In the genomic region with DNA sequence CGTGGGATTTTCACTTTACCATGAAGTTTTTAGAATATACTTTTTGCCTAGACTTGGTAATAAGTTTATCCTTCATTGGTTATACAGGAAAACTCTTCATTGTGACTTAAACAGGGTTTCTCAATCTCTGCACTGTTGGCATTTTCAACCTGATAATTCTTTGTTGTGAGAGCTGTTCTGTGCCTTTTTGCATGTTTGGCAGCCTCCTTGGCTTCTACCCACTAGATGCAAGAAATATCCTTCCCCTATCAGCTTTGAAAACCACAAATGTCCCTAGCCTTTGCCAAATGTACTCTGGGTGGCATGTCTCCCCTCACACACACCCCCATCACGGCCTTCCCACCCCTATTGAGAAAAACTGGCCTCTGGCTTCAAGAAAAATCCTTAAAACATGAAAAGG, we compare ENCODE assay signal across 27 cellular contexts.
A peak's percentile ranks its signal among the peaks of the same experiment; 100 is the strongest.
DNase-seq lines count a peak whose midpoint lies in the region; ATAC-seq, FAIRE-seq and TF ChIP-seq lines count a peak whose summit lies in the region.
"Had no signal": no experiment of that assay in that cellular context is flagged by ENCODE, and none has a peak within 500 bp of the region (broad histone marks: within the 10 kb centered on the region; RNA-seq: fewer than 3 reads in every experiment).

No MANE protein-coding gene starts in this region.

- no peak for TF ChIP-seq CTCF in OCI-LY3 (IDR thresholded peaks at IDR 0.05; ENCODE audit: low read depth, low read length)
- no peak for TF ChIP-seq CTCF in astrocyte (IDR thresholded peaks at IDR 0.05; ENCODE audit: insufficient read depth, low read depth, low read length)
- no peak for TF ChIP-seq CTCF in thyroid gland (IDR thresholded peaks at IDR 0.05)

- H3K27me3 ChIP-seq in OCI-LY3 (ENCODE audit: low read depth, low read length) (no peaks in the 10 kb centered on the region), astrocyte (ENCODE audit: insufficient read depth, low read length) (no peaks in the 10 kb centered on the region), thyroid gland (no peaks in the 10 kb centered on the region)
- H3K27me3 ChIP-seq: MG63 had no signal

- H3K27me3 Mint-ChIP-seq in astrocyte (ENCODE audit: low read depth, unreplicated experiment): no peaks in the 10 kb centered on the region

- H3K36me3 ChIP-seq in OCI-LY3 (replicated peaks; ENCODE audit: low read depth, low read length) (no peaks in the 10 kb centered on the region), astrocyte (ENCODE audit: insufficient read depth, low read length) (no peaks in the 10 kb centered on the region), thyroid gland (no peaks in the 10 kb centered on the region)
- H3K36me3 ChIP-seq: MG63 had no signal

- FAIRE-seq in astrocyte (lab: Jason Lieb, UNC): no peak
- FAIRE-seq: A204.1, GM12878 had no signal

- H4K20me1 ChIP-seq in OCI-LY3 (ENCODE audit: insufficient read depth, low read length) (no peaks in the 10 kb centered on the region), astrocyte (ENCODE audit: insufficient read depth, low read length) (no peaks in the 10 kb centered on the region)

- H3K4me1 ChIP-seq in OCI-LY3 (ENCODE audit: low read length): peaks cover 51% of the 10 kb centered on the region
- peaks cover 6% of the 10 kb centered on the region for H3K4me1 ChIP-seq in astrocyte (ENCODE audit: insufficient read depth, low read length)
- H3K4me1 ChIP-seq in thyroid gland: no peaks in the 10 kb centered on the region

- no peak overlapping the region for H3K4me3 Mint-ChIP-seq in astrocyte (ENCODE audit: unreplicated experiment)
- no peak overlapping the region for H3K4me3 Mint-ChIP-seq in stimulated activated effector memory CD8-positive, alpha-beta T cell treated with anti-CD3 and anti-CD28 coated beads, Interleukin-12 subunit alpha, Interleukin-12 subunit beta, amount 100 ng/mL, for 72 hours
- H3K4me3 Mint-ChIP-seq: CD8-positive, alpha-beta T cell; GM23338; H9 had no signal

- ATAC-seq in stimulated activated effector memory CD8-positive, alpha-beta T cell treated with anti-CD3 and anti-CD28 coated beads, Interleukin-12 subunit alpha, Interleukin-12 subunit beta, amount 100 ng/mL, for 72 hours: no peak
- ATAC-seq: CD8-positive, alpha-beta T cell; GM12878; GM23338 had no signal

- H3K4me1 Mint-ChIP-seq in astrocyte (ENCODE audit: low read depth, unreplicated experiment): peaks cover 15% of the 10 kb centered on the region
- H3K4me1 Mint-ChIP-seq in stimulated activated effector memory CD8-positive, alpha-beta T cell treated with anti-CD3 and anti-CD28 coated beads, Interleukin-12 subunit alpha, Interleukin-12 subunit beta, amount 100 ng/mL, for 72 hours: peaks cover 13% of the 10 kb centered on the region

- DNase-seq in astrocyte (ENCODE audit: low read depth) (peak; percentile 12), fibroblast of peridontal ligament (ENCODE audit: extremely low read depth) (peak; percentile 34), thyroid gland (no peak), COR-L47 (lab: John Stamatoyannopoulos, UW) (no peak), NCI-H526 treated with DMSO at 0.1 percent for 48 hours (lab: John Stamatoyannopoulos, UW) (no peak)
- DNase-seq in stimulated activated effector memory CD8-positive, alpha-beta T cell treated with anti-CD3 and anti-CD28 coated beads, Interleukin-12 subunit alpha, Interleukin-12 subunit beta, amount 100 ng/mL, for 72 hours (ENCODE audit: low spot score in 2 of 2): no peak
- DNase-seq: C1 segment of cervical spinal cord; CD8-positive, alpha-beta T cell; DMS 273 treated with DMSO at 0.1 percent for 48 hours; DMS79; EL; GDM1; H9; KG1; MG63; NCI-H1105 treated with DMSO at 0.1 percent for 48 hours; NCI-H146; NCI-H1930; NCI-H2107; NCI-H446 treated with DMSO at 0.1 percent for 48 hours; NCI-H526; Right ventricle myocardium superior; RPMI8226 had no signal

- H3K27ac Mint-ChIP-seq in astrocyte (ENCODE audit: unreplicated experiment): no peak overlapping the region
- peak overlapping the region; percentile 18 for H3K27ac Mint-ChIP-seq in stimulated activated effector memory CD8-positive, alpha-beta T cell treated with anti-CD3 and anti-CD28 coated beads, Interleukin-12 subunit alpha, Interleukin-12 subunit beta, amount 100 ng/mL, for 72 hours
- H3K27ac Mint-ChIP-seq: CD8-positive, alpha-beta T cell; GM23338; H9 had no signal

- peak overlapping the region; percentile 4; the same call in 1 of the 2 replicates for H3K9ac ChIP-seq in OCI-LY3 (ENCODE audit: low read length)
- H3K9ac ChIP-seq in astrocyte (ENCODE audit: low read length): no peak overlapping the region

- 76 to 86% methylated on average over 2 of the region's 2 CpGs for WGBS in thyroid gland, 2 donors

- TF ChIP-seq POLR2A in thyroid gland (IDR thresholded peaks at IDR 0.05): no peak

- no peaks in the 10 kb centered on the region for H3K36me3 Mint-ChIP-seq in astrocyte (ENCODE audit: low read depth, unreplicated experiment)
- H3K36me3 Mint-ChIP-seq in stimulated activated effector memory CD8-positive, alpha-beta T cell treated with anti-CD3 and anti-CD28 coated beads, Interleukin-12 subunit alpha, Interleukin-12 subunit beta, amount 100 ng/mL, for 72 hours: no peaks in the 10 kb centered on the region
- H3K36me3 Mint-ChIP-seq: CD8-positive, alpha-beta T cell had no signal

- H2AFZ ChIP-seq in OCI-LY3 (ENCODE audit: low read depth, low read length) (no peak overlapping the region), astrocyte (ENCODE audit: low read depth, low read length) (no peak overlapping the region)
- H2AFZ ChIP-seq: GM23338 had no signal

- H3K27ac ChIP-seq in OCI-LY3 (ENCODE audit: low read length) (peak overlapping the region; percentile 52), astrocyte (ENCODE audit: low read depth, low read length) (no peak overlapping the region), thyroid gland (no peak overlapping the region)

- H3K4me2 ChIP-seq in OCI-LY3 (ENCODE audit: low read length): peak overlapping the region; percentile 73
- no peak overlapping the region for H3K4me2 ChIP-seq in astrocyte (ENCODE audit: low read length)
- H3K4me2 ChIP-seq: GM23338 had no signal

- H3K9me3 Mint-ChIP-seq in astrocyte (ENCODE audit: unreplicated experiment): peaks cover 6% of the 10 kb centered on the region
- H3K9me3 Mint-ChIP-seq in stimulated activated effector memory CD8-positive, alpha-beta T cell treated with anti-CD3 and anti-CD28 coated beads, Interleukin-12 subunit alpha, Interleukin-12 subunit beta, amount 100 ng/mL, for 72 hours: no peaks in the 10 kb centered on the region
- H3K9me3 Mint-ChIP-seq: CD8-positive, alpha-beta T cell had no signal

- H3K4me3 ChIP-seq in OCI-LY3 (ENCODE audit: low read length): peak overlapping the region; percentile 25; the same call in 1 of the 2 replicates
- no peak overlapping the region for H3K4me3 ChIP-seq in astrocyte (ENCODE audit: insufficient read depth, low read depth, low read length)
- H3K4me3 ChIP-seq in thyroid gland (replicated peaks in 1 of 3): no peak overlapping the region
- H3K4me3 ChIP-seq: GM12878, GM23338, MG63 had no signal

- intact Hi-C loops in thyroid gland (cut with DNase I): no loop called here

- H3K9me3 ChIP-seq in OCI-LY3 (ENCODE audit: insufficient read depth, low read length) (no peaks in the 10 kb centered on the region), astrocyte (ENCODE audit: insufficient read depth, low read depth, low read length) (no peaks in the 10 kb centered on the region), thyroid gland (no peaks in the 10 kb centered on the region)
- H3K9me3 ChIP-seq: MG63 had no signal

- H3K79me2 ChIP-seq in OCI-LY3 (ENCODE audit: low read length) (no peaks in the 10 kb centered on the region), astrocyte (ENCODE audit: insufficient read depth, low read length) (no peaks in the 10 kb centered on the region)

Comparison
In these comparisons a context has a peak if more than half of its experiments do, and no peak if none do; other contexts are left out.
1. DNase-seq: peak in astrocyte (single experiment) and fibroblast of peridontal ligament (single experiment); none in stimulated activated effector memory CD8-positive, alpha-beta T cell treated with anti-CD3 and anti-CD28 coated beads, Interleukin-12 subunit alpha, Interleukin-12 subunit beta, amount 100 ng/mL, for 72 hours (0 of 2), thyroid gland (0 of 2), COR-L47 (single experiment) and NCI-H526 treated with DMSO at 0.1 percent for 48 hours (single experiment).